ENCODE assay signal across 1 cellular context in genomic region chr19:848457-848921, GRCh38.
TF ChIP-seq lines count a peak whose summit lies in the region.

No MANE protein-coding gene starts in this region.

TF ChIP-seq in HepG2, 621 proteins besides CTCF, POLR2A, EP300 and RAD21:
- TF ChIP-seq ZNF629 (CRISPR knock-in tag; conservative IDR thresholded peaks at IDR 0.05), result peak; percentile 63
- no peak for TF ChIP-seq ZNF468 (CRISPR knock-in tag; IDR thresholded peaks at IDR 0.05)
TF ChIP-seq in HepG2: peak in this region for 1.
